ENCODE assay signal across 21 cellular contexts in the genomic region with DNA sequence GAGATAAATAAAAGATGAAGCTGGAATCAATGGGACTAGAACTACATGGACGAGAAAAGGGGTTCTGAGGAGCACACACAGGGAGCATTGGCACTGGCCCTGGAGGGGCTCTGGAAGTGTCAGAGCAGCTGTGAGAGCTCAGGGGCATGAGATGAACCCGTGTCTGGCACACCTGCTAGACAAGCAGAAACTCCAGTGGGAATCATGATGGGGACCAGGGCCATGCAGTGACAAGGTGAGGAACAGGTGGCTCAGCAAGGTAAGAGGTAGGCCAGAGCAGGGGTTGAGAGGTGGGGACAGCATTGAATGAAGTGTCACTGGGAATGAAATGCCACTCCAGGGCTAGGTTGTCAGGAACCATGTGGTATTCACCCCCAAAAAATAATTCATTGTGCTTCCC.
"Had no signal": no experiment of that assay in that cellular context is flagged by ENCODE, and none has a peak within 500 bp of the region (broad histone marks: within the 10 kb centered on the region; RNA-seq: fewer than 3 reads in every experiment).

No MANE protein-coding gene starts in this region.

- H3K36me3 Mint-ChIP-seq: mesothelial cell of epicardium, naive B cell had no signal

- H3K9me3 ChIP-seq: lower lobe of right lung, mucosa of descending colon had no signal

- H3K4me1 Mint-ChIP-seq: endodermal cell, naive B cell had no signal

- H3K27ac ChIP-seq: coronary artery, epithelial cell of prostate, foreskin keratinocyte, heart right ventricle, left lung, lower lobe of right lung had no signal

- H3K27ac Mint-ChIP-seq: dendritic cell treated with granulocyte-macrophage colony-stimulating factor and Interleukin-4, amounts not matched to agents 40 ng/mL and 50 ng/mL, for 4 days; effector memory CD8-positive, alpha-beta T cell; endodermal cell; mesothelial cell of epicardium had no signal

- H3K4me3 ChIP-seq: coronary artery, heart right ventricle, left lung, lower lobe of right lung, mucosa of descending colon had no signal

- DNase-seq: effector CD8-positive, alpha-beta T cell; effector memory CD8-positive, alpha-beta T cell; endodermal cell; erythroblast; foreskin keratinocyte; glutamatergic neuron; head of caudate nucleus; heart right ventricle; hippocampal formation; left cardiac atrium; left lung; left ventricle myocardium superior; lower lobe of right lung; mesenchymal stem cell; mucosa of descending colon; naive B cell had no signal

- H3K27me3 ChIP-seq: foreskin keratinocyte, heart right ventricle, left lung had no signal

- H3K4me1 ChIP-seq: foreskin keratinocyte, heart right ventricle, left lung, lower lobe of right lung had no signal

- H3K36me3 ChIP-seq: heart right ventricle, left lung, lower lobe of right lung had no signal

- H3K9me3 Mint-ChIP-seq: dendritic cell treated with granulocyte-macrophage colony-stimulating factor and Interleukin-4, amounts not matched to agents 40 ng/mL and 50 ng/mL, for 4 days; effector memory CD8-positive, alpha-beta T cell had no signal

- ATAC-seq: effector memory CD8-positive, alpha-beta T cell; esophagus mucosa; foreskin keratinocyte; heart right ventricle; left cardiac atrium; left lung; left ventricle myocardium superior; lower lobe of right lung; mucosa of descending colon had no signal

- H3K4me3 Mint-ChIP-seq: dendritic cell treated with granulocyte-macrophage colony-stimulating factor and Interleukin-4, amounts not matched to agents 40 ng/mL and 50 ng/mL, for 4 days; effector memory CD8-positive, alpha-beta T cell; endodermal cell; mesothelial cell of epicardium; naive B cell had no signal

- H3K27me3 Mint-ChIP-seq: dendritic cell treated with granulocyte-macrophage colony-stimulating factor and Interleukin-4, amounts not matched to agents 40 ng/mL and 50 ng/mL, for 4 days; effector memory CD8-positive, alpha-beta T cell had no signal
